Comparison of ENCODE assay signal across 11 cellular contexts in genomic region chr2:174776223-174776622, GRCh38. TPM values are rescaled to one million over a fixed set of nuclear protein-coding genes. Genes with fewer than 3 reads are reported as not detected.
DNase-seq lines count a peak whose midpoint lies in the region; ATAC-seq and TF ChIP-seq lines count a peak whose summit lies in the region.
"Had no signal": no experiment of that assay in that cellular context is flagged by ENCODE, and none has a peak within 500 bp of the region (broad histone marks: within the 10 kb centered on the region; RNA-seq: fewer than 3 reads in every experiment).

No MANE protein-coding gene starts in this region.

- H3K27ac Mint-ChIP-seq in HFFc6 = peak overlapping the region; percentile 100
- H3K27ac Mint-ChIP-seq in brain = peak overlapping the region; percentile 19 to 88 (median 52)
- H3K27ac Mint-ChIP-seq in mesothelial cell of epicardium = no peak overlapping the region

- no peak overlapping the region for H3K9ac ChIP-seq in DND-41 (ENCODE audit: low read depth, low read length)

- H3K79me2 ChIP-seq in DND-41 (ENCODE audit: insufficient read depth, low read length) = no peaks in the 10 kb centered on the region

- peaks cover 2% of the 10 kb centered on the region; the same call in 1 of the 2 replicates for H3K27me3 Mint-ChIP-seq in HFFc6 (ENCODE audit: insufficient read depth)
- H3K27me3 Mint-ChIP-seq in brain = no peaks in the 10 kb centered on the region
- H3K27me3 Mint-ChIP-seq in mesothelial cell of epicardium (ENCODE audit: low read depth) = no peaks in the 10 kb centered on the region

- peak; percentile 64 for TF ChIP-seq CTCF in DND-41 (IDR thresholded peaks at IDR 0.05; ENCODE audit: borderline replicate concordance, extremely low read depth, low read length, poor library complexity, severe bottlenecking)
- peak; percentile 83 for TF ChIP-seq CTCF in HFFc6 (IDR thresholded peaks at IDR 0.05)
- no peak for TF ChIP-seq CTCF in brain (conservative IDR thresholded peaks at IDR 0.05)
- peak; percentile 33 for TF ChIP-seq CTCF in mesothelial cell of epicardium (IDR thresholded peaks at IDR 0.05; ENCODE audit: unreplicated experiment)

- no peaks in the 10 kb centered on the region for H3K27me3 ChIP-seq in DND-41 (ENCODE audit: insufficient read depth, low read length, poor library complexity)

- ATAC-seq in DND-41 (ENCODE audit: insufficient read depth, low read depth) = no peak
- ATAC-seq: activated CD4-positive, CD25-positive, alpha-beta regulatory T cell treated with anti-CD3 and anti-CD28 coated beads, Interleukin-2, amount 50 U/mL, for 24 hours had no signal

- peaks cover 82% of the 10 kb centered on the region for H3K4me1 Mint-ChIP-seq in HFFc6 (ENCODE audit: low read depth)
- peaks cover 91% of the 10 kb centered on the region for H3K4me1 Mint-ChIP-seq in brain
- H3K4me1 Mint-ChIP-seq in mesothelial cell of epicardium = peaks cover 55% of the 10 kb centered on the region

- no peaks in the 10 kb centered on the region for H4K20me1 ChIP-seq in DND-41 (ENCODE audit: insufficient read depth, low read length)

- H3K9me3 ChIP-seq in DND-41 (ENCODE audit: insufficient read depth, low read length, severe bottlenecking) = no peaks in the 10 kb centered on the region

- H3K36me3 Mint-ChIP-seq in HFFc6 (ENCODE audit: low read depth) (no peaks in the 10 kb centered on the region), brain (no peaks in the 10 kb centered on the region), mesothelial cell of epicardium (no peaks in the 10 kb centered on the region)

- H3K4me3 ChIP-seq in DND-41 (ENCODE audit: low read depth in 1 of 2, low read length in 2 of 2) = no peak overlapping the region

- no peaks in the 10 kb centered on the region for H3K36me3 ChIP-seq in DND-41 (ENCODE audit: insufficient read depth, low read length)

- H3K4me3 Mint-ChIP-seq in HFFc6 (no peak overlapping the region), brain (peak overlapping the region in 1 of 5 experiments; percentile 18), mesothelial cell of epicardium (no peak overlapping the region)

- no peak overlapping the region for H3K27ac ChIP-seq in DND-41 (ENCODE audit: low read length)

- DNase-seq in DND-41 (no peak), HFFc6 (no peak), mesothelial cell of epicardium (ENCODE audit: low spot score in 2 of 2, unreplicated experiment in 2 of 2) (no peak), NCI-H2227 (lab: John Stamatoyannopoulos, UW; ENCODE audit: unreplicated experiment) (no peak), globus pallidus (ENCODE audit: low spot score) (no peak), NCI-H748 (lab: John Stamatoyannopoulos, UW; ENCODE audit: unreplicated experiment) (no peak)
- DNase-seq in stimulated activated CD4-positive, alpha-beta T cell treated with anti-CD3 and anti-CD28 coated beads, Interleukin-2, amount 100 ng/mL, for 48 hours = no peak
- DNase-seq: GOT3, NCI-H1436 had no signal

- H2AFZ ChIP-seq in DND-41 (ENCODE audit: low read depth, low read length) = no peak overlapping the region

- no peaks in the 10 kb centered on the region for H3K9me3 Mint-ChIP-seq in HFFc6
- peaks cover 0 to 3% (median 0%) of the 10 kb centered on the region in 5 experiments for H3K9me3 Mint-ChIP-seq in brain
- no peaks in the 10 kb centered on the region for H3K9me3 Mint-ChIP-seq in mesothelial cell of epicardium

- H3K4me1 ChIP-seq in DND-41 (ENCODE audit: insufficient read depth, low read length) = peaks cover 21% of the 10 kb centered on the region

- no peak overlapping the region for H3K4me2 ChIP-seq in DND-41 (ENCODE audit: insufficient read depth, low read length)

RNA-seq across cellular contexts. Expression of gene CHRNA1, which starts 12.0 kb away (rescaled TPM):
- total RNA-seq in HFFc6 (2021; fragmentation: NEBNext Ultra II Directional; extraction: Animal tissue kit (Norgen Biotek cat#: 25700)) = under 1 TPM in 1 of 6 experiments, not detected in 5; 0.14 TPM
- 0.44 TPM for polyA plus RNA-seq in brain (ENCODE audit: insufficient read depth, low read depth, low replicate concordance)
- 0.16 TPM in 1 of 3 replicates, not detected in the others for total RNA-seq in mesothelial cell of epicardium

Comparison
In these comparisons a context has a peak if more than half of its experiments do, and no peak if none do; other contexts are left out.
1. CTCF ChIP-seq: peak in DND-41 (single experiment), HFFc6 (single experiment) and mesothelial cell of epicardium (single experiment); none in brain (0 of 2).